In the genomic region with DNA sequence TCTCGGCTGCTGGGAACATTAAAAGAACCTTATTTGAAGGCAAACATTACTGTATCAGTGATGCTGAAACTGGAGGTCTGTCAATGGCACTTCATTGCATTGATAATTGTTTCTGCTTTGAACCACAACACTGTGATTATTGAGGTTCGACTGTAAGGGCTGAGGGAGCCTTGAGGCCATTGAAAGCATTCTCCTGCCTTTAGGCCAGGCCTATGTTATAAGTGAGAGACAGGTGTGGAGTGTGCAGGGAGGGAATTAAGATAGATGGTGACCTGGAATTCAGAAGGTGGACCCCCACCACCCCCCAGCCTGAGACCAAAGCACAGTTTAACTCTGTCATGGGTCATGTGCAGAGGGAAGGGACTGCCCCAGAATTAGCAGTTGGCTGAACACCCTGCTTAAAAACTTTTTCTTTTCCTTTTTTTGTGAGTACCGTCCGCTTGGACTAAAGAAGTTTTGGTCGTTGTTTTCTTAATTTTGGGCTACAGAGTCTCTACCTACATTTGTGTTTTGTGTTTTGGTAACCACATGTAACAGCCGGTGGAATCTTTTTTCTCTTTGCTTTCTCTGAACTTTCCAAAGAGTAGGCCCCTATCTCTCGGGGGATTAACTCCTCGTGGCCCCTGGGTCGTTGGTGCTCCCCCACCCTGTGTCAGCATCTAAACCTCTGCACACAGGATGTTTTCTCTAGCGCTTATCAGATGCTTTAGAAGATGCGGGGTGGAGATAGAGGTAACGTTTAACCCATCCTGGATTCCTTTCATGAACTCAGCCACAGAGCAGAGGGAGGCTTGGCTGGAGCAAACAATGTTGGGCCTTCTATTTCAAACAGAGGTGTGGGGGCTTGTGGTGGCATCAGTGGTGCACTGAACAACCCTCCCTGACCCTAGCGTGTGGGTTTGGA, we compare ENCODE assay signal across 15 cellular contexts. TPM values are rescaled to one million over a fixed set of nuclear protein-coding genes. Genes with fewer than 3 reads are reported as not detected.
DNase-seq lines count a peak whose midpoint lies in the region; ATAC-seq and TF ChIP-seq lines count a peak whose summit lies in the region.
"Had no signal": no experiment of that assay in that cellular context is flagged by ENCODE, and none has a peak within 500 bp of the region (broad histone marks: within the 10 kb centered on the region; RNA-seq: fewer than 3 reads in every experiment).

No MANE protein-coding gene starts in this region.

- TF ChIP-seq CTCF in endodermal cell (conservative IDR thresholded peaks at IDR 0.05) (no peak), A673 (conservative IDR thresholded peaks at IDR 0.05; ENCODE audit: low read depth, low read length) (no peak), gastroesophageal sphincter (IDR thresholded peaks at IDR 0.05) (no peak)

- no peak overlapping the region for H3K4me3 ChIP-seq in endodermal cell (ENCODE audit: low read length)
- peak overlapping the region; percentile 25 for H3K4me3 ChIP-seq in thymus (ENCODE audit: low read length)
- H3K4me3 ChIP-seq in A673 (ENCODE audit: low read depth, low read length, poor library complexity, severe bottlenecking) = no peak overlapping the region
- no peak overlapping the region for H3K4me3 ChIP-seq in gastroesophageal sphincter
- H3K4me3 ChIP-seq: left lung had no signal

- no peak overlapping the region for H3K27ac ChIP-seq in endodermal cell (ENCODE audit: low read depth, low read length)
- H3K27ac ChIP-seq in thymus (ENCODE audit: low read depth) = peak overlapping the region; percentile 36
- no peak overlapping the region for H3K27ac ChIP-seq in A673 (ENCODE audit: low read depth, low read length, poor library complexity, severe bottlenecking)
- H3K27ac ChIP-seq in gastroesophageal sphincter = no peak overlapping the region
- H3K27ac ChIP-seq: brain microvascular endothelial cell, left lung had no signal

- peaks cover 10% of the 10 kb centered on the region for H3K4me1 ChIP-seq in endodermal cell (ENCODE audit: control insufficient read depth, insufficient read depth, low read length)
- H3K4me1 ChIP-seq in thymus (ENCODE audit: control insufficient read depth, insufficient read depth, low read length) = peaks cover 41% of the 10 kb centered on the region
- H3K4me1 ChIP-seq in A673 (ENCODE audit: insufficient read depth, low read length, poor library complexity, severe bottlenecking) = peaks cover 22% of the 10 kb centered on the region
- H3K4me1 ChIP-seq in gastroesophageal sphincter = peaks cover 26 to 100% (median 55%) of the 10 kb centered on the region in 3 donors

- H3K36me3 Mint-ChIP-seq in activated naive CD4-positive, alpha-beta T cell treated with anti-CD3 and anti-CD28 coated beads for 36 hours (ENCODE audit: low read depth) = no peaks in the 10 kb centered on the region
- no peaks in the 10 kb centered on the region for H3K36me3 Mint-ChIP-seq in activated CD8-positive, alpha-beta T cell treated with anti-CD3 and anti-CD28 coated beads, Interleukin-2, amount 10 ng/mL, durations not matched to agents 7 days and 5 days (ENCODE audit: low read depth)
- H3K36me3 Mint-ChIP-seq in endodermal cell (ENCODE audit: low read depth) = no peaks in the 10 kb centered on the region

- no peak overlapping the region for H3K27ac Mint-ChIP-seq in activated naive CD4-positive, alpha-beta T cell treated with anti-CD3 and anti-CD28 coated beads for 36 hours
- H3K27ac Mint-ChIP-seq in activated CD8-positive, alpha-beta T cell treated with anti-CD3 and anti-CD28 coated beads, Interleukin-2, amount 10 ng/mL, durations not matched to agents 7 days and 5 days = peak overlapping the region; percentile 79
- peak overlapping the region; percentile 77 for H3K27ac Mint-ChIP-seq in endodermal cell

- CTCF ChIA-PET in activated naive CD4-positive, alpha-beta T cell treated with anti-CD3 and anti-CD28 coated beads for 36 hours (lab: Charles Lee) = interaction anchor here (0.9 kb wide), 1 partner anchor 59 kb away, joined by 4 read pairs; no protein-coding TSS in a partner anchor
- CTCF ChIA-PET in activated CD8-positive, alpha-beta T cell treated with anti-CD3 and anti-CD28 coated beads, Interleukin-2, amount 10 ng/mL, durations not matched to agents 7 days and 5 days (lab: Charles Lee) = interaction anchor here (0.8 kb wide), 1 partner anchor 158 kb away, joined by 3 read pairs; no protein-coding TSS in a partner anchor
- CTCF ChIA-PET in A673 (lab: Charles Lee) = no interaction called here

- TF ChIP-seq EP300 in gastroesophageal sphincter (IDR thresholded peaks at IDR 0.05) = no peak

- peak; percentile 77 for ATAC-seq in activated CD8-positive, alpha-beta T cell treated with anti-CD3 and anti-CD28 coated beads, Interleukin-2, amount 10 ng/mL, durations not matched to agents 7 days and 5 days
- no peak for ATAC-seq in gastroesophageal sphincter
- ATAC-seq: left lung, SK-N-SH treated with all-trans-retinoic acid at 6 μM for 48 hours had no signal

- no TSS peak for BruUV-seq in A673 (replicated peaks; lab: Mats Ljungman, UMichigan)

- peak; percentile 7 for DNase-seq in activated naive CD4-positive, alpha-beta T cell treated with anti-CD3 and anti-CD28 coated beads for 36 hours
- DNase-seq in activated naive CD4-positive, alpha-beta T cell (lab: John Stamatoyannopoulos, UW) = no peak
- peak; percentile 41 for DNase-seq in activated CD8-positive, alpha-beta T cell treated with anti-CD3 and anti-CD28 coated beads, Interleukin-2, amount 10 ng/mL, durations not matched to agents 7 days and 5 days
- no peak for DNase-seq in endodermal cell
- no peak for DNase-seq in A673 (ENCODE audit: low spot score)
- no peak for DNase-seq in stimulated activated CD4-positive, alpha-beta T cell treated with anti-CD3 and anti-CD28 coated beads, Interleukin-2, amount 100 ng/mL, for 24 hours
- DNase-seq: brain microvascular endothelial cell, left lung, NCI-H146, NCI-H446 treated with DMSO at 0.1 percent for 48 hours, retina, trophoblast cell had no signal

- WGBS in endodermal cell (ENCODE audit: insufficient coverage in 1 of 2, insufficient read length in 1 of 2), 2 experiments = 81 to 84% methylated on average over 8 to 13 of the region's 13 CpGs
- WGBS in thymus = 20% methylated on average over 13 of the region's 13 CpGs
- WGBS in gastroesophageal sphincter (ENCODE audit: low coverage in 1 of 2), 2 donors = 66 to 68% methylated on average over 4 to 8 of the region's 13 CpGs

- H3K36me3 ChIP-seq in endodermal cell (ENCODE audit: control insufficient read depth, insufficient read depth, low read length) = no peaks in the 10 kb centered on the region
- no peaks in the 10 kb centered on the region for H3K36me3 ChIP-seq in thymus (ENCODE audit: control insufficient read depth, insufficient read depth)
- H3K36me3 ChIP-seq in A673 (ENCODE audit: insufficient read depth, low read length, poor library complexity, severe bottlenecking) = no peaks in the 10 kb centered on the region
- H3K36me3 ChIP-seq in gastroesophageal sphincter = peaks cover 0 to 83% of the 10 kb centered on the region in 2 donors
- H3K36me3 ChIP-seq: brain microvascular endothelial cell, left lung had no signal

- H3K4me3 Mint-ChIP-seq in activated naive CD4-positive, alpha-beta T cell treated with anti-CD3 and anti-CD28 coated beads for 36 hours = no peak overlapping the region
- H3K4me3 Mint-ChIP-seq in activated CD8-positive, alpha-beta T cell treated with anti-CD3 and anti-CD28 coated beads, Interleukin-2, amount 10 ng/mL, durations not matched to agents 7 days and 5 days = peak overlapping the region; percentile 36
- peak overlapping the region; percentile 16 for H3K4me3 Mint-ChIP-seq in endodermal cell

- no peaks in the 10 kb centered on the region for H3K27me3 ChIP-seq in endodermal cell (ENCODE audit: control insufficient read depth, insufficient read depth, low read length, poor library complexity, severe bottlenecking)
- H3K27me3 ChIP-seq in thymus (ENCODE audit: control insufficient read depth, insufficient read depth) = no peaks in the 10 kb centered on the region
- no peaks in the 10 kb centered on the region for H3K27me3 ChIP-seq in A673 (replicated peaks; ENCODE audit: insufficient read depth, low read depth, low read length, poor library complexity)
- H3K27me3 ChIP-seq in gastroesophageal sphincter = no peaks in the 10 kb centered on the region
- H3K27me3 ChIP-seq: left lung had no signal

- H3K9me3 ChIP-seq in endodermal cell (ENCODE audit: control insufficient read depth, low read length) = no peaks in the 10 kb centered on the region
- H3K9me3 ChIP-seq in thymus (ENCODE audit: control insufficient read depth) = no peaks in the 10 kb centered on the region
- no peaks in the 10 kb centered on the region for H3K9me3 ChIP-seq in A673 (ENCODE audit: low read depth, low read length, poor library complexity, severe bottlenecking)
- no peaks in the 10 kb centered on the region for H3K9me3 ChIP-seq in gastroesophageal sphincter
- H3K9me3 ChIP-seq: left lung had no signal

- H3K9me3 Mint-ChIP-seq in activated naive CD4-positive, alpha-beta T cell treated with anti-CD3 and anti-CD28 coated beads for 36 hours = no peaks in the 10 kb centered on the region
- H3K9me3 Mint-ChIP-seq in activated CD8-positive, alpha-beta T cell treated with anti-CD3 and anti-CD28 coated beads, Interleukin-2, amount 10 ng/mL, durations not matched to agents 7 days and 5 days (ENCODE audit: insufficient read depth) = no peaks in the 10 kb centered on the region
- H3K9me3 Mint-ChIP-seq in endodermal cell = no peaks in the 10 kb centered on the region

- POLR2A ChIA-PET in activated CD8-positive, alpha-beta T cell treated with anti-CD3 and anti-CD28 coated beads, Interleukin-2, amount 10 ng/mL, durations not matched to agents 7 days and 5 days (lab: Charles Lee) = interaction anchor here (0.6 kb wide), 1 partner anchor 45 kb away, joined by 3 read pairs; no protein-coding TSS in a partner anchor
- POLR2A ChIA-PET in A673 (lab: Charles Lee; ENCODE audit: low non-redundant PET) = no interaction called here

- intact Hi-C loops in activated naive CD4-positive, alpha-beta T cell treated with anti-CD3 and anti-CD28 coated beads for 36 hours (cut with micrococcal nuclease) = no loop called here
- intact Hi-C loops in A673 (cut with micrococcal nuclease; ENCODE audit: unreplicated experiment) = no loop called here

- H3K4me1 Mint-ChIP-seq in activated naive CD4-positive, alpha-beta T cell treated with anti-CD3 and anti-CD28 coated beads for 36 hours (ENCODE audit: low read depth) = peaks cover 32% of the 10 kb centered on the region
- H3K4me1 Mint-ChIP-seq in activated CD8-positive, alpha-beta T cell treated with anti-CD3 and anti-CD28 coated beads, Interleukin-2, amount 10 ng/mL, durations not matched to agents 7 days and 5 days (ENCODE audit: low read depth) = peaks cover 42% of the 10 kb centered on the region
- H3K4me1 Mint-ChIP-seq in endodermal cell = peaks cover 55% of the 10 kb centered on the region

- no peak for TF ChIP-seq POLR2A in gastroesophageal sphincter (IDR thresholded peaks at IDR 0.05)

- H3K27me3 Mint-ChIP-seq in activated naive CD4-positive, alpha-beta T cell treated with anti-CD3 and anti-CD28 coated beads for 36 hours (ENCODE audit: low read depth) = no peaks in the 10 kb centered on the region
- peaks cover 7% of the 10 kb centered on the region for H3K27me3 Mint-ChIP-seq in activated CD8-positive, alpha-beta T cell treated with anti-CD3 and anti-CD28 coated beads, Interleukin-2, amount 10 ng/mL, durations not matched to agents 7 days and 5 days (ENCODE audit: low read depth)
- H3K27me3 Mint-ChIP-seq in endodermal cell (ENCODE audit: insufficient read depth) = peaks cover 6% of the 10 kb centered on the region

- H3K9ac ChIP-seq in endodermal cell (ENCODE audit: extremely low read depth, low read length, poor library complexity, severe bottlenecking) = no peak overlapping the region

RNA-seq across cellular contexts. Expression of a gene that starts 43.7 kb away (rescaled TPM):
- total RNA-seq in activated naive CD4-positive, alpha-beta T cell treated with anti-CD3 and anti-CD28 coated beads for 36 hours = 1 to 10 TPM; 1.5 to 2.3 TPM
- 10 to 100 TPM; 16.3 to 16.4 TPM for total RNA-seq in activated CD8-positive, alpha-beta T cell treated with anti-CD3 and anti-CD28 coated beads, Interleukin-2, amount 10 ng/mL, durations not matched to agents 7 days and 5 days
- total RNA-seq in endodermal cell (1 to 10 TPM; 4.1 to 5.8 TPM), A673 (2021) (12.0 and 14.1 TPM in 2 replicates), gastroesophageal sphincter (100 to 1,000 TPM; 153 to 284 (median 232) TPM)
- 16.5 TPM for polyA plus RNA-seq in endodermal cell (2013, experiment 1 of 2)
- polyA plus RNA-seq in endodermal cell (2013, experiment 2 of 2) = 16.8 TPM
- polyA plus RNA-seq in thymus = 21.5 TPM

Comparison
In these comparisons a context has a peak if more than half of its experiments do, and no peak if none do; other contexts are left out.
1. DNase-seq: peak in activated naive CD4-positive, alpha-beta T cell treated with anti-CD3 and anti-CD28 coated beads for 36 hours (single experiment) and activated CD8-positive, alpha-beta T cell treated with anti-CD3 and anti-CD28 coated beads, Interleukin-2, amount 10 ng/mL, durations not matched to agents 7 days and 5 days (single experiment); none in activated naive CD4-positive, alpha-beta T cell (0 of 4), endodermal cell (single experiment), A673 (single experiment) and stimulated activated CD4-positive, alpha-beta T cell treated with anti-CD3 and anti-CD28 coated beads, Interleukin-2, amount 100 ng/mL, for 24 hours (0 of 2).
2. RNA of a gene that starts 43.7 kb away (total RNA-seq): 153 to 284 TPM in gastroesophageal sphincter; 16.3 to 16.4 TPM in activated CD8-positive, alpha-beta T cell treated with anti-CD3 and anti-CD28 coated beads, Interleukin-2, amount 10 ng/mL, durations not matched to agents 7 days and 5 days, 12.0 to 14.1 TPM in A673, 4.1 to 5.8 TPM in endodermal cell and 1.5 to 2.3 TPM in activated naive CD4-positive, alpha-beta T cell treated with anti-CD3 and anti-CD28 coated beads for 36 hours; every median in the first group is over 4 times any median in the second.